8 cellular contexts compared by ENCODE assay signal in genomic region chr15:63277044-63277892, GRCh38. TPM values are rescaled to one million over a fixed set of nuclear protein-coding genes. Genes with fewer than 3 reads are reported as not detected.
DNase-seq lines count a peak whose midpoint lies in the region; ATAC-seq and TF ChIP-seq lines count a peak whose summit lies in the region.

Gene APH1B (plus strand): TSS chr15:63277605. CDS start chr15:63277624, 19 bp downstream.

- H3K4me3 ChIP-seq in OCI-LY7 (ENCODE audit: low read depth, low read length, poor library complexity, severe bottlenecking) = peak within 1 kb of the TSS; percentile 81
- H3K4me3 ChIP-seq in esophagus (ENCODE audit: low read depth in 1 of 2, low read length in 2 of 2) = peak within 1 kb of the TSS; percentile 64 to 73
- peak within 1 kb of the TSS; percentile 78 to 91 for H3K4me3 ChIP-seq in muscle layer of duodenum (ENCODE audit: low read depth in 1 of 2, low read length in 2 of 2)

- no peaks in the 10 kb centered on the region for H3K9me3 ChIP-seq in OCI-LY7 (ENCODE audit: low read length)
- H3K9me3 ChIP-seq in esophagus (ENCODE audit: control insufficient read depth in 2 of 2, insufficient read depth in 1 of 2, low read depth in 1 of 2, low read length in 1 of 2) = no peaks in the 10 kb centered on the region
- no peaks in the 10 kb centered on the region for H3K9me3 ChIP-seq in muscle layer of duodenum (ENCODE audit: control insufficient read depth in 1 of 2, low read length in 2 of 2)

- H3K36me3 ChIP-seq in OCI-LY7 (ENCODE audit: insufficient read depth, low read length) (peaks cover 6% of the 10 kb centered on the region; the same call in 1 of the 2 replicates), esophagus (ENCODE audit: control insufficient read depth in 2 of 2, insufficient read depth in 2 of 2, low read length in 1 of 2) (no peaks in the 10 kb centered on the region), muscle layer of duodenum (ENCODE audit: control insufficient read depth in 1 of 2, insufficient read depth in 2 of 2, low read length in 2 of 2) (no peaks in the 10 kb centered on the region)

- H3K4me1 ChIP-seq in OCI-LY7 (ENCODE audit: insufficient read depth, low read length, poor library complexity, severe bottlenecking) (peaks cover 12% of the 10 kb centered on the region), esophagus (ENCODE audit: control insufficient read depth in 2 of 2, insufficient read depth in 2 of 2, low read length in 1 of 2) (no peaks in the 10 kb centered on the region), muscle layer of duodenum (ENCODE audit: control insufficient read depth in 1 of 2, insufficient read depth in 2 of 2, low read length in 2 of 2) (peaks cover 3 to 4% of the 10 kb centered on the region in 2 donors)

- H3K27ac ChIP-seq in C4-2B (peak within 1 kb of the TSS; percentile 74), OCI-LY7 (ENCODE audit: low read depth, low read length, poor library complexity, severe bottlenecking) (peak within 1 kb of the TSS; percentile 4), esophagus (ENCODE audit: low read depth in 2 of 2, low read length in 1 of 2) (peak within 1 kb of the TSS; percentile 78 to 84), muscle layer of duodenum (ENCODE audit: low read length) (peak within 1 kb of the TSS; percentile 83)

- no peak; the same call in 1 of the 2 replicates for TF ChIP-seq CTCF in C4-2B (conservative IDR thresholded peaks at IDR 0.05)
- TF ChIP-seq CTCF in OCI-LY7 (conservative IDR thresholded peaks at IDR 0.05; ENCODE audit: low read length) = no peak

- 1% methylated on average over 76 to 102 of the region's 102 CpGs for WGBS in esophagus, 2 donors

- POLR2A ChIA-PET in OCI-LY7 (lab: Charles Lee) = interaction anchor here (0.7 to 2.4 kb wide), 6 partner anchors 11 to 120 kb away, joined by 3 to 11 read pairs (median 6); partner anchors contain the start of gene RPS27L

- ATAC-seq in GM19372 (IDR thresholded peaks at IDR 0.05; ENCODE audit: low read depth, unreplicated experiment) = peak; percentile 77

- no TSS peak for BruUV-seq in OCI-LY7 (replicated peaks; lab: Mats Ljungman, UMichigan)

- no peaks in the 10 kb centered on the region for H3K79me2 ChIP-seq in OCI-LY7 (ENCODE audit: insufficient read depth, low read depth, low read length)

- peak; percentile 51 for DNase-seq in HS-27A (ENCODE audit: low read depth)
- DNase-seq in OCI-LY7 (ENCODE audit: low spot score) = peak; percentile 85
- DNase-seq in activated T-cell treated with anti-CD3 and anti-CD28 coated beads, Interleukin-2, amount 50 U/mL, for 1 hour = peak; percentile 84
- peak; percentile 41 to 82 for DNase-seq in stimulated activated CD8-positive, alpha-beta memory T cell treated with anti-CD3 and anti-CD28 coated beads, Interleukin-7, amount 100 ng/mL, for 4 hours (ENCODE audit: low read depth in 2 of 2)

- no peaks in the 10 kb centered on the region for H4K20me1 ChIP-seq in OCI-LY7 (ENCODE audit: insufficient read depth, low read length)

- H3K9me2 ChIP-seq in OCI-LY7 (ENCODE audit: insufficient read depth, low read length) = no peaks in the 10 kb centered on the region

- CTCF ChIA-PET in OCI-LY7 (lab: Charles Lee; ENCODE audit: unreplicated experiment) = interaction anchor here (1.4 kb wide), 1 partner anchor 12 kb away, joined by 4 read pairs; no protein-coding TSS in a partner anchor

- intact Hi-C loops in OCI-LY7 (cut with micrococcal nuclease; ENCODE audit: unreplicated experiment) = loop anchor here (2.0 to 5.0 kb wide), 4 partner anchors 86 to 230 kb away; partner anchors contain the start of genes LACTB and RPS27L

- H3K27me3 ChIP-seq in esophagus (ENCODE audit: control insufficient read depth in 1 of 2, insufficient read depth in 2 of 2, low read length in 2 of 2) (no peaks in the 10 kb centered on the region), muscle layer of duodenum (ENCODE audit: low read depth, low read length) (no peaks in the 10 kb centered on the region)

- peak within 1 kb of the TSS; percentile 93 for H2AFZ ChIP-seq in OCI-LY7 (ENCODE audit: low read length)

- H3K4me2 ChIP-seq in OCI-LY7 (ENCODE audit: low read length) = peak within 1 kb of the TSS; percentile 82

RNA-seq across cellular contexts. Expression of gene APH1B, which starts in this region (rescaled TPM):
- total RNA-seq in OCI-LY7 (2014; rRNA removed; shearing (Covaris generic)) = 6.1 and 8.3 TPM in 2 replicates
- 24.1 and 25.5 TPM in 2 replicates for total RNA-seq in OCI-LY7 (2022)
- 1 to 10 TPM; 1.6 to 2.0 TPM for polyA plus RNA-seq in esophagus

Comparison
In these comparisons a context has a peak if more than half of its experiments do, and no peak if none do; other contexts are left out.
1. Peak in every context shown above with its lines: DNase-seq, ATAC-seq, H3K4me3 ChIP-seq and H3K27ac ChIP-seq.
2. H3K27ac ChIP-seq: peak in every context shown above with its lines; median percentile 83 in muscle layer of duodenum; 81 in esophagus; 74 in C4-2B; 4 in OCI-LY7.